Comparison of ENCODE assay signal across 15 cellular contexts in the genomic region with DNA sequence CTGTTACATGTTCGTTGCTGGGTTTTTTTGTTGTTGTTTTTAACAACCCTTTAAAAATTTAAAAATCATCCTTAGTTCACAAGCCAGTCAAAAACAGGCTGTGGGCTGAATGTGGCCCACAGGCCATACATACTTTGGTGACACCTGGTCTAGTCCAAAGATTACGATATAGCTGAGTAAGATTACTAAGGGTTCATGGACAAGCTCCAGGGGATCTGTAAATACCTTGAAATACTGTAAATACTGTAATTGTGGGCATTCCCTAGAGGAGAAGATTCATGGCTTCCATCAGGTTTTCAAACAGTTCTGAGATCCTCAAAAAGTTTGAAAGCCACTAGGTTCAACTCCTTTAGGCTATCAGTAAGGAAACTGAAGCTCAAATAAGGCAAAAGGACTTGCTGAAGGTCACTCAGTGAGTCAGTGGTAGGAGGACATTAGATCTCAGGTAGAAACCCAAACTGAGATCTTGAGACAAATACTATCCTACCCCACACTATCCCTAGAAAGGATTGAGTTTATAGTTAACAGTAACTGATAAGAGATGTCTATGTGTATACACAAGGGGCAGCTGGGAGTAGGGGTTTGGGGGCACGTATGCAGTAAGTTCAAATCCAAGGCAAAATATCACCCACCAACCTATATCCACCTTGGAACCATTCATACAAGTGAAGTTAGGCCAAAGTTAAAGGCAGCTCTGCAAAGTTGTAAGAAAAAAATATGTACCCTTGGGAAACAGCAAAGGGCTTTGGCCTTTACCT. TPM values are rescaled to one million over a fixed set of nuclear protein-coding genes. Genes with fewer than 3 reads are reported as not detected.
DNase-seq lines count a peak whose midpoint lies in the region; ATAC-seq and TF ChIP-seq lines count a peak whose summit lies in the region.
"Had no signal": no experiment of that assay in that cellular context is flagged by ENCODE, and none has a peak within 500 bp of the region (broad histone marks: within the 10 kb centered on the region; RNA-seq: fewer than 3 reads in every experiment).

No MANE protein-coding gene starts in this region.

- no peaks in the 10 kb centered on the region for H3K27me3 ChIP-seq in IMR-90 (ENCODE audit: control insufficient read depth, insufficient read depth, low read length)
- H3K27me3 ChIP-seq: colonic mucosa had no signal

- H3K4me1 ChIP-seq in IMR-90 (ENCODE audit: control insufficient read depth, insufficient read depth, low read length), result peaks cover 14% of the 10 kb centered on the region
- H3K4me1 ChIP-seq: colonic mucosa had no signal

- no peak overlapping the region for H3K4me3 ChIP-seq in IMR-90 (ENCODE audit: insufficient read depth, low read depth, low read length)
- H3K4me3 ChIP-seq: colonic mucosa, skin epidermis had no signal

- peaks cover 65% of the 10 kb centered on the region for H3K4me1 Mint-ChIP-seq in activated T-cell treated with anti-CD3 and anti-CD28 coated beads, Interleukin-2, amount 50 U/mL, for 24 hours (ENCODE audit: low read depth)
- H3K4me1 Mint-ChIP-seq in activated T-cell treated with anti-CD3 and anti-CD28 coated beads, Interleukin-2, amount 50 U/mL, for 4 hours (ENCODE audit: low read depth), result peaks cover 51% of the 10 kb centered on the region
- H3K4me1 Mint-ChIP-seq in effector memory CD8-positive, alpha-beta T cell (ENCODE audit: low read depth in 2 of 2), result peaks cover 26 to 66% of the 10 kb centered on the region in 2 donors
- H3K4me1 Mint-ChIP-seq in stimulated activated effector memory CD8-positive, alpha-beta T cell treated with anti-CD3 and anti-CD28 coated beads, Interleukin-12 subunit alpha, Interleukin-12 subunit beta, amount 100 ng/mL, for 72 hours, result peaks cover 48% of the 10 kb centered on the region
- H3K4me1 Mint-ChIP-seq: WTC11 had no signal

- no peak overlapping the region for H3K18ac ChIP-seq in IMR-90 (ENCODE audit: low read depth, low read length)

- TF ChIP-seq CTCF in IMR-90 (conservative IDR thresholded peaks at IDR 0.05; ENCODE audit: low read depth, low read length), result no peak

- no CpG with 5 or more reads among the region's 3 CpGs for WGBS in IMR-90 (ENCODE audit: extremely low coverage in 2 of 2, insufficient read length in 1 of 2), 2 experiments

- H3K9ac ChIP-seq in IMR-90 (ENCODE audit: low read depth, low read length), result no peak overlapping the region

- dilution Hi-C loops in IMR-90 (cut with HindIII; ENCODE audit: low sequenced_read_pairs, unreplicated experiment), result no loop called here

- in situ Hi-C loops in IMR-90 (cut with MboI; ENCODE audit: low sequenced_read_pairs), result no loop called here

- no peak overlapping the region for H3K4me3 Mint-ChIP-seq in activated T-cell treated with anti-CD3 and anti-CD28 coated beads, Interleukin-2, amount 50 U/mL, for 24 hours
- H3K4me3 Mint-ChIP-seq in activated T-cell treated with anti-CD3 and anti-CD28 coated beads, Interleukin-2, amount 50 U/mL, for 4 hours, result no peak overlapping the region
- H3K4me3 Mint-ChIP-seq in effector memory CD8-positive, alpha-beta T cell, result no peak overlapping the region
- H3K4me3 Mint-ChIP-seq in stimulated activated effector memory CD8-positive, alpha-beta T cell treated with anti-CD3 and anti-CD28 coated beads, Interleukin-12 subunit alpha, Interleukin-12 subunit beta, amount 100 ng/mL, for 72 hours, result no peak overlapping the region
- H3K4me3 Mint-ChIP-seq: WTC11 had no signal

- H2AK5ac ChIP-seq in IMR-90 (ENCODE audit: low read depth, low read length), result no peak overlapping the region

- H3K4me2 ChIP-seq in IMR-90 (ENCODE audit: low read depth, low read length), result no peak overlapping the region

- H3K56ac ChIP-seq in IMR-90 (ENCODE audit: extremely low read depth, insufficient read depth, low read length), result no peak overlapping the region

- no peak for DNase-seq in activated T-cell treated with anti-CD3 and anti-CD28 coated beads, Interleukin-2, amount 50 U/mL, for 24 hours
- no peak for DNase-seq in activated T-cell treated with anti-CD3 and anti-CD28 coated beads, Interleukin-2, amount 50 U/mL, for 4 hours
- DNase-seq in IMR-90 (no peak), SKM-1 (lab: John Stamatoyannopoulos, UW; ENCODE audit: unreplicated experiment) (no peak)
- DNase-seq in effector memory CD8-positive, alpha-beta T cell, result no peak
- DNase-seq in stimulated activated effector memory CD8-positive, alpha-beta T cell treated with anti-CD3 and anti-CD28 coated beads, Interleukin-12 subunit alpha, Interleukin-12 subunit beta, amount 100 ng/mL, for 72 hours (ENCODE audit: low spot score in 2 of 2), result no peak
- DNase-seq: amniotic stem cell, colonic mucosa, NCI-H1694 treated with DMSO at 0.1 percent for 48 hours, NCI-H524, SW 1271 had no signal

- H3K9me1 ChIP-seq in IMR-90 (ENCODE audit: insufficient read depth, low read length), result peaks cover 6% of the 10 kb centered on the region

- no peak overlapping the region for H3K4ac ChIP-seq in IMR-90 (ENCODE audit: low read depth, low read length)

- no peak for TF ChIP-seq POLR2A in IMR-90 (IDR thresholded peaks at IDR 0.05; ENCODE audit: low read depth, low read length)

- peak overlapping the region; percentile 40 for H2BK5ac ChIP-seq in IMR-90 (ENCODE audit: low read depth, low read length, poor library complexity, severe bottlenecking)

- H4K8ac ChIP-seq in IMR-90 (ENCODE audit: low read depth in 2 of 2, low read length in 2 of 2), result no peak overlapping the region

- CTCF ChIA-PET in IMR-90 (lab: Yijun Ruan, JAX), result interaction anchor here (1.1 kb wide), 1 partner anchor 15 kb away, joined by 3 read pairs; no protein-coding TSS in a partner anchor

- intact Hi-C loops in IMR-90 (cut with micrococcal nuclease), result loop anchor here (2.0 kb wide), 1 partner anchor 15 kb away; no protein-coding TSS in a partner anchor

- no peak overlapping the region for H2AFZ ChIP-seq in IMR-90 (replicated peaks; ENCODE audit: low read length, poor library complexity)

- H2BK120ac ChIP-seq in IMR-90 (ENCODE audit: low read depth, low read length), result no peak overlapping the region

- H2BK20ac ChIP-seq in IMR-90 (ENCODE audit: low read depth, low read length), result no peak overlapping the region

- no peak for ATAC-seq in activated T-cell treated with anti-CD3 and anti-CD28 coated beads, Interleukin-2, amount 50 U/mL, for 4 hours
- ATAC-seq in IMR-90 (ENCODE audit: low read depth) (no peak), GM19455 (IDR thresholded peaks at IDR 0.05; ENCODE audit: unreplicated experiment) (no peak), GM21423 (IDR thresholded peaks at IDR 0.05; ENCODE audit: unreplicated experiment) (no peak)
- no peak for ATAC-seq in effector memory CD8-positive, alpha-beta T cell (replicated peaks)
- ATAC-seq in stimulated activated effector memory CD8-positive, alpha-beta T cell treated with anti-CD3 and anti-CD28 coated beads, Interleukin-12 subunit alpha, Interleukin-12 subunit beta, amount 100 ng/mL, for 72 hours, result no peak
- ATAC-seq: WTC11 had no signal

- H4K5ac ChIP-seq in IMR-90 (ENCODE audit: low read depth, low read length), result no peak overlapping the region

- H4K91ac ChIP-seq in IMR-90 (ENCODE audit: insufficient read depth, low read depth, low read length), result no peak overlapping the region

- peak overlapping the region; percentile 89 for H3K27ac Mint-ChIP-seq in activated T-cell treated with anti-CD3 and anti-CD28 coated beads, Interleukin-2, amount 50 U/mL, for 24 hours
- peak overlapping the region; percentile 91 to 92 for H3K27ac Mint-ChIP-seq in effector memory CD8-positive, alpha-beta T cell
- H3K27ac Mint-ChIP-seq in stimulated activated effector memory CD8-positive, alpha-beta T cell treated with anti-CD3 and anti-CD28 coated beads, Interleukin-12 subunit alpha, Interleukin-12 subunit beta, amount 100 ng/mL, for 72 hours, result peak overlapping the region; percentile 84

- H4K20me1 ChIP-seq in IMR-90 (ENCODE audit: insufficient read depth, low read length), result peaks cover 56% of the 10 kb centered on the region

- POLR2A ChIA-PET in IMR-90 (lab: Charles Lee; ENCODE audit: unreplicated experiment), result no interaction called here

- no peaks in the 10 kb centered on the region for H3K9me3 ChIP-seq in IMR-90 (ENCODE audit: control insufficient read depth, insufficient read depth, low read length)
- H3K9me3 ChIP-seq: colonic mucosa had no signal

- no TSS peak for BruUV-seq in IMR-90 (replicated peaks; lab: Mats Ljungman, UMichigan)

- H3K23ac ChIP-seq in IMR-90 (ENCODE audit: low read depth, low read length), result 0 out of 2 replicates have a peak overlapping the region, but pooled peaks have one; percentile 58

- H3K36me3 ChIP-seq in IMR-90 (ENCODE audit: control insufficient read depth, insufficient read depth, low read length), result peaks cover 17% of the 10 kb centered on the region
- H3K36me3 ChIP-seq: colonic mucosa had no signal

- peaks cover 28 to 77% of the 10 kb centered on the region in 2 experiments for H3K79me1 ChIP-seq in IMR-90 (ENCODE audit: low read depth in 1 of 2, low read length in 2 of 2)

- H3K14ac ChIP-seq in IMR-90 (replicated peaks; ENCODE audit: low read depth, low read length), result no peak overlapping the region

- H3K27ac ChIP-seq in IMR-90 (ENCODE audit: insufficient read depth, low read length), result no peak overlapping the region
- H3K27ac ChIP-seq: colonic mucosa had no signal

- H3K9me3 Mint-ChIP-seq in activated T-cell treated with anti-CD3 and anti-CD28 coated beads, Interleukin-2, amount 50 U/mL, for 24 hours, result no peaks in the 10 kb centered on the region
- H3K9me3 Mint-ChIP-seq in activated T-cell treated with anti-CD3 and anti-CD28 coated beads, Interleukin-2, amount 50 U/mL, for 4 hours, result no peaks in the 10 kb centered on the region
- no peaks in the 10 kb centered on the region for H3K9me3 Mint-ChIP-seq in effector memory CD8-positive, alpha-beta T cell
- H3K9me3 Mint-ChIP-seq in stimulated activated effector memory CD8-positive, alpha-beta T cell treated with anti-CD3 and anti-CD28 coated beads, Interleukin-12 subunit alpha, Interleukin-12 subunit beta, amount 100 ng/mL, for 72 hours, result no peaks in the 10 kb centered on the region
- H3K9me3 Mint-ChIP-seq: WTC11 had no signal

- no peak overlapping the region for H2AK9ac ChIP-seq in IMR-90 (replicated peaks; ENCODE audit: low read depth, low read length, poor library complexity)

- H3K27me3 Mint-ChIP-seq in activated T-cell treated with anti-CD3 and anti-CD28 coated beads, Interleukin-2, amount 50 U/mL, for 24 hours, result no peaks in the 10 kb centered on the region
- H3K27me3 Mint-ChIP-seq in activated T-cell treated with anti-CD3 and anti-CD28 coated beads, Interleukin-2, amount 50 U/mL, for 4 hours (ENCODE audit: low read depth), result no peaks in the 10 kb centered on the region
- H3K27me3 Mint-ChIP-seq in effector memory CD8-positive, alpha-beta T cell, result no peaks in the 10 kb centered on the region

- peaks cover 89% of the 10 kb centered on the region for H3K36me3 Mint-ChIP-seq in activated T-cell treated with anti-CD3 and anti-CD28 coated beads, Interleukin-2, amount 50 U/mL, for 24 hours (ENCODE audit: low read depth)
- H3K36me3 Mint-ChIP-seq in activated T-cell treated with anti-CD3 and anti-CD28 coated beads, Interleukin-2, amount 50 U/mL, for 4 hours (ENCODE audit: insufficient read depth), result peaks cover 34% of the 10 kb centered on the region
- H3K36me3 Mint-ChIP-seq in effector memory CD8-positive, alpha-beta T cell (ENCODE audit: insufficient read depth), result peaks cover 62% of the 10 kb centered on the region
- H3K36me3 Mint-ChIP-seq in stimulated activated effector memory CD8-positive, alpha-beta T cell treated with anti-CD3 and anti-CD28 coated beads, Interleukin-12 subunit alpha, Interleukin-12 subunit beta, amount 100 ng/mL, for 72 hours, result peaks cover 92% of the 10 kb centered on the region

- H2BK15ac ChIP-seq in IMR-90 (ENCODE audit: low read depth, low read length), result no peak overlapping the region

- TF ChIP-seq RAD21 in IMR-90 (IDR thresholded peaks at IDR 0.05; ENCODE audit: low read length), result no peak

RNA-seq across cellular contexts. Expression of a gene that starts 17.8 kb away (rescaled TPM):
- total RNA-seq in activated T-cell treated with anti-CD3 and anti-CD28 coated beads, Interleukin-2, amount 50 U/mL, for 4 hours, result 10 to 100 TPM; 53.9 to 60.5 (median 59.6) TPM
- total RNA-seq in IMR-90 (2012; rRNA removed), result 20.1 and 36.1 TPM in 2 replicates
- 22.8 and 29.3 TPM in 2 replicates for polyA plus RNA-seq in IMR-90 (2012; rRNA removed)
- 4.7 and 8.9 TPM in 2 replicates for polyA plus RNA-seq in IMR-90 (2012; cell fraction: cytosol; rRNA removed)
- polyA plus RNA-seq in IMR-90 (2012; cell fraction: nucleus; rRNA removed; ENCODE audit: low replicate concordance), result 2.7 and 18.8 TPM in 2 replicates
